In the genomic region with DNA sequence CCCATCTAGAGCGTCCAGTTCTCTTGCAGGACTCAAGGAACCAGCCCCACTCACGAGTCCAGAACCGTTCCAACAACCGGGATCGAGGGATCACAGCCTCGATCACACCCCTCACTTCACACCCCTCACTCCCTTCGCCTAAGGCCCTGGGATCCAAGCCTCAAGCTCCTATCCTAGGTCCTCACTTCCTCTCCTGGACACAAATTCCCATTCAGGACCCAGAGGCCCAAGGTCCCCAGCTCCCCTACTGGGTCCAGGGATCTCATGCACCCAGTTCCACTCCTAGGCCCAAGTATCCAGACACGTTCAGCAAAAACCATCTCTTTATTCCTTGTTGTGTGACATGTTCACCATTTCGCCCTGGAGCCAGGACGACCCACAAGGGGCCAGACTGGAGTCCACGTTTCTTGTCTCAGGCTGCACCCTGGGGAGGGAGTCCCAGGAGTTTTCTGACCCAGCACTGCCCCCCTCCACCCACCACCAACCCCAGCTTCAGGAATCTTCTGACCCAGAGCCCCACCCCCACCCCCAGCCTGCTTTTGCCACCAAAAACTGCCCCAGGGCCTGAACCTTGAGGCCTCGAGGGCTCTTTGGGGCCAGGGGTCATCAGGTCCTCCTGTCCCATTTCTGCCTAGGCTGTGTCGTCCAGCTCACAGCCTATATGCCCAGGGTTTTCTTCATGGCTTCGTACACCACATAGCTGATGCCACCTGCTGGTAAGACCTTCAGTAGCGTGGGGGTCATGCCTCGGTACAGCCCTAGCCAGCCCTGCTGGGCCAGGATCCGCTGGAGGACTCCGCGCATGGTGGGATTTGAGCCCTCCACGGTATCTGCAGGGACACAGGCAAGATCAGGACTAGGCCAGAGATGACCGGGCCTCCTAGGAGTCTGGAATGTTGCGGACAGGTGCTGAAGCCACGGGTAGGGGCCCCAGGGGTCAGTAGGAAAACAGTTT, we compare ENCODE assay signal across 9 cellular contexts. TPM values are rescaled to one million over a fixed set of nuclear protein-coding genes. Genes with fewer than 3 reads are reported as not detected.
DNase-seq lines count a peak whose midpoint lies in the region; ATAC-seq and TF ChIP-seq lines count a peak whose summit lies in the region.
"Had no signal": no experiment of that assay in that cellular context is flagged by ENCODE, and none has a peak within 500 bp of the region (broad histone marks: within the 10 kb centered on the region; RNA-seq: fewer than 3 reads in every experiment).

No MANE protein-coding gene starts in this region.

- H3K27me3 ChIP-seq in CD8-positive, alpha-beta memory T cell (ENCODE audit: insufficient read depth, low read length, poor library complexity, severe bottlenecking) = no peaks in the 10 kb centered on the region
- no peaks in the 10 kb centered on the region for H3K27me3 ChIP-seq in naive thymus-derived CD4-positive, alpha-beta T cell (ENCODE audit: control insufficient read depth in 2 of 2, insufficient read depth in 2 of 2, low read length in 2 of 2)

- peak overlapping the region; percentile 53 for H3K27ac ChIP-seq in CD8-positive, alpha-beta memory T cell (ENCODE audit: low read depth, low read length)
- H3K27ac ChIP-seq in naive thymus-derived CD4-positive, alpha-beta T cell (ENCODE audit: low read depth, low read length) = peak overlapping the region; percentile 77

- H3K4me1 ChIP-seq in CD8-positive, alpha-beta memory T cell (ENCODE audit: insufficient read depth, low read length) = peaks cover 27% of the 10 kb centered on the region
- peaks cover 15 to 32% of the 10 kb centered on the region in 2 donors for H3K4me1 ChIP-seq in naive thymus-derived CD4-positive, alpha-beta T cell (ENCODE audit: control insufficient read depth in 2 of 2, insufficient read depth in 2 of 2, low read length in 2 of 2)

- H3K9me3 Mint-ChIP-seq in CD8-positive, alpha-beta memory T cell = no peaks in the 10 kb centered on the region
- H3K9me3 Mint-ChIP-seq in MCF 10A (ENCODE audit: unreplicated experiment) = no peaks in the 10 kb centered on the region
- H3K9me3 Mint-ChIP-seq in naive thymus-derived CD4-positive, alpha-beta T cell = no peaks in the 10 kb centered on the region

- peak; percentile 25; the same call in 1 of the 2 replicates for TF ChIP-seq CTCF in LNCaP clone FGC (IDR thresholded peaks at IDR 0.05; ENCODE audit: control insufficient read depth, extremely low read depth, insufficient read depth)
- TF ChIP-seq CTCF in MCF 10A (IDR thresholded peaks at IDR 0.05; ENCODE audit: unreplicated experiment) = no peak

- peaks cover 5% of the 10 kb centered on the region for H3K36me3 ChIP-seq in CD8-positive, alpha-beta memory T cell (ENCODE audit: insufficient read depth, low read length)
- peaks cover 0 to 15% (median 0%) of the 10 kb centered on the region in 3 experiments for H3K36me3 ChIP-seq in naive thymus-derived CD4-positive, alpha-beta T cell (ENCODE audit: control insufficient read depth in 2 of 3, insufficient read depth in 3 of 3, low read length in 3 of 3)

- H3K27ac Mint-ChIP-seq in CD8-positive, alpha-beta memory T cell = peak overlapping the region; percentile 74 to 98 (median 90)
- peak overlapping the region; percentile 98 for H3K27ac Mint-ChIP-seq in MCF 10A (ENCODE audit: low read depth, unreplicated experiment)
- peak overlapping the region; percentile 78 to 97 (median 94) for H3K27ac Mint-ChIP-seq in naive thymus-derived CD4-positive, alpha-beta T cell

- ATAC-seq in naive thymus-derived CD4-positive, alpha-beta T cell = no peak
- no peak for ATAC-seq in GM18502 (IDR thresholded peaks at IDR 0.05; ENCODE audit: poor library complexity, unreplicated experiment)
- no peak for ATAC-seq in GM19452 (IDR thresholded peaks at IDR 0.05; ENCODE audit: unreplicated experiment)

- POLR2A ChIA-PET in CD8-positive, alpha-beta memory T cell (lab: Charles Lee) = interaction anchor here (0.6 to 2.2 kb wide), 6 partner anchors 9 to 312 kb away, joined by 3 to 14 read pairs (median 9); a partner anchor contains a TSS
- POLR2A ChIA-PET in MCF 10A (lab: Yijun Ruan, JAX) = interaction anchor here (0.6 to 2.7 kb wide), 11 partner anchors 8 to 706 kb away, joined by 3 to 9 read pairs (median 4); a partner anchor contains a TSS
- POLR2A ChIA-PET in naive thymus-derived CD4-positive, alpha-beta T cell (lab: Charles Lee) = interaction anchor here (0.6 to 4.0 kb wide), 9 partner anchors 13 to 673 kb away, joined by 3 to 22 read pairs (median 3); a partner anchor contains a TSS

- intact Hi-C loops in MCF 10A (cut with micrococcal nuclease) = no loop called here
- intact Hi-C loops in naive thymus-derived CD4-positive, alpha-beta T cell (cut with micrococcal nuclease) = loop anchor here (1.0 to 10.0 kb wide), 16 partner anchors 33 to 772 kb away; a partner anchor contains a TSS

- BruUV-seq in MCF 10A (replicated peaks; lab: Mats Ljungman, UMichigan) = TSS peak; percentile 90

- H3K36me3 Mint-ChIP-seq in CD8-positive, alpha-beta memory T cell = peaks cover 0 to 20% (median 3%) of the 10 kb centered on the region in 3 donors
- H3K36me3 Mint-ChIP-seq in MCF 10A (ENCODE audit: insufficient read depth, unreplicated experiment) = peaks cover 20% of the 10 kb centered on the region
- H3K36me3 Mint-ChIP-seq in naive thymus-derived CD4-positive, alpha-beta T cell = peaks cover 0 to 10% (median under 1%) of the 10 kb centered on the region in 5 donors

- CTCF ChIA-PET in CD8-positive, alpha-beta memory T cell (lab: Charles Lee) = interaction anchor here (0.8 to 1.6 kb wide), 5 partner anchors 11 to 208 kb away, joined by 3 to 5 read pairs (median 3); a partner anchor contains a TSS
- CTCF ChIA-PET in MCF 10A (lab: Yijun Ruan, JAX) = interaction anchor here (0.6 kb wide), 1 partner anchor 18 kb away, joined by 3 read pairs; no protein-coding TSS in a partner anchor
- CTCF ChIA-PET in naive thymus-derived CD4-positive, alpha-beta T cell (lab: Charles Lee) = no interaction called here

- no peak for DNase-seq in CD8-positive, alpha-beta memory T cell
- DNase-seq in LNCaP clone FGC (ENCODE audit: low read depth) (no peak), MCF 10A (ENCODE audit: unreplicated experiment) (peak; percentile 30), NCI-H128 (lab: John Stamatoyannopoulos, UW; ENCODE audit: unreplicated experiment) (no peak)
- DNase-seq in naive thymus-derived CD4-positive, alpha-beta T cell = no peak
- DNase-seq in stimulated activated CD4-positive, alpha-beta T cell treated with anti-CD3 and anti-CD28 coated beads, Interleukin-4, amount 100 ng/mL, for 1 hour = no peak

- peak overlapping the region; percentile 26 for H3K4me3 ChIP-seq in CD8-positive, alpha-beta memory T cell (ENCODE audit: low read length)
- peak overlapping the region; percentile 14; the same call in 1 of the 2 replicates for H3K4me3 ChIP-seq in LNCaP clone FGC (ENCODE audit: low read depth, low read length)
- H3K4me3 ChIP-seq in naive thymus-derived CD4-positive, alpha-beta T cell (ENCODE audit: low read length) = peak overlapping the region; percentile 39

- peak overlapping the region in 6 of 7 donors; percentile 73 to 95 (median 82) for H3K4me3 Mint-ChIP-seq in CD8-positive, alpha-beta memory T cell
- peak overlapping the region; percentile 87 for H3K4me3 Mint-ChIP-seq in MCF 10A (ENCODE audit: unreplicated experiment)
- H3K4me3 Mint-ChIP-seq in naive thymus-derived CD4-positive, alpha-beta T cell = peak overlapping the region; percentile 69 to 87 (median 78)

- H3K27me3 Mint-ChIP-seq in CD8-positive, alpha-beta memory T cell = peaks cover 0 to 1% of the 10 kb centered on the region in 2 donors
- H3K27me3 Mint-ChIP-seq in MCF 10A (ENCODE audit: insufficient read depth, unreplicated experiment) = no peaks in the 10 kb centered on the region
- H3K27me3 Mint-ChIP-seq in naive thymus-derived CD4-positive, alpha-beta T cell = no peaks in the 10 kb centered on the region

- H3K4me1 Mint-ChIP-seq in CD8-positive, alpha-beta memory T cell = peaks cover 29 to 40% (median 33%) of the 10 kb centered on the region in 3 donors
- peaks cover 20% of the 10 kb centered on the region for H3K4me1 Mint-ChIP-seq in MCF 10A (ENCODE audit: insufficient read depth, unreplicated experiment)
- peaks cover 18 to 50% (median 38%) of the 10 kb centered on the region in 7 donors for H3K4me1 Mint-ChIP-seq in naive thymus-derived CD4-positive, alpha-beta T cell

- no peaks in the 10 kb centered on the region for H3K9me3 ChIP-seq in CD8-positive, alpha-beta memory T cell (ENCODE audit: low read length)
- no peaks in the 10 kb centered on the region for H3K9me3 ChIP-seq in naive thymus-derived CD4-positive, alpha-beta T cell (ENCODE audit: control insufficient read depth in 2 of 3, low read length in 3 of 3)

RNA-seq across cellular contexts. Expression of a gene that starts 1.4 kb away (rescaled TPM):
- 100 to 1,000 TPM; 456 to 459 TPM for total RNA-seq in CD8-positive, alpha-beta memory T cell
- polyA plus RNA-seq in CD8-positive, alpha-beta memory T cell = 22.0 TPM
- 269 and 278 TPM in 2 replicates for total RNA-seq in MCF 10A (2022)
- 100 to 1,000 TPM; 142 to 276 (median 152) TPM for total RNA-seq in naive thymus-derived CD4-positive, alpha-beta T cell
- polyA plus RNA-seq in naive thymus-derived CD4-positive, alpha-beta T cell = 10 to 100 TPM; 12.5 to 20.9 TPM

RNA-seq across cellular contexts. Expression of a gene that starts 7.6 kb away (rescaled TPM):
- under 1 TPM; 0.28 to 0.33 TPM for total RNA-seq in CD8-positive, alpha-beta memory T cell
- not detected for polyA plus RNA-seq in CD8-positive, alpha-beta memory T cell
- not detected in 2 replicates for total RNA-seq in MCF 10A (2022)
- total RNA-seq in naive thymus-derived CD4-positive, alpha-beta T cell = under 1 TPM in 1 of 5 experiments, not detected in 4; 0.32 TPM
- not detected for polyA plus RNA-seq in naive thymus-derived CD4-positive, alpha-beta T cell

RNA-seq across cellular contexts. Expression of a gene that starts 33.0 kb away (rescaled TPM):
- 10 to 100 TPM; 63.3 to 66.2 TPM for total RNA-seq in CD8-positive, alpha-beta memory T cell
- polyA plus RNA-seq in CD8-positive, alpha-beta memory T cell = 25.2 TPM
- total RNA-seq in MCF 10A (2022) = 65.6 and 84.8 TPM in 2 replicates
- total RNA-seq in naive thymus-derived CD4-positive, alpha-beta T cell = 10 to 100 TPM; 51.5 to 71.6 (median 61.3) TPM
- polyA plus RNA-seq in naive thymus-derived CD4-positive, alpha-beta T cell = 10 to 100 TPM; 17.9 to 33.3 TPM

RNA-seq across cellular contexts. Expression of a gene that starts 33.6 kb away (rescaled TPM):
- 10 to 100 TPM; 14.5 to 14.8 TPM for total RNA-seq in CD8-positive, alpha-beta memory T cell
- 19.9 TPM for polyA plus RNA-seq in CD8-positive, alpha-beta memory T cell
- 14.5 and 21.3 TPM in 2 replicates for total RNA-seq in MCF 10A (2022)
- 10 to 100 TPM in 4 of 5 experiments, 1 to 10 TPM in 1; 9.0 to 31.3 (median 22.0) TPM for total RNA-seq in naive thymus-derived CD4-positive, alpha-beta T cell
- polyA plus RNA-seq in naive thymus-derived CD4-positive, alpha-beta T cell = 10 to 100 TPM; 18.8 to 35.0 TPM

RNA-seq across cellular contexts. Expression of a gene that starts 38.1 kb away (rescaled TPM):
- total RNA-seq in CD8-positive, alpha-beta memory T cell = 1 to 10 TPM in 1 of 2 experiments, under 1 TPM in 1; 0.88 to 1.8 TPM
- 4.1 TPM for polyA plus RNA-seq in CD8-positive, alpha-beta memory T cell
- total RNA-seq in MCF 10A (2022) = 13.6 and 15.6 TPM in 2 replicates
- total RNA-seq in naive thymus-derived CD4-positive, alpha-beta T cell = 1 to 10 TPM in 4 of 5 experiments, under 1 TPM in 1; 0.44 to 8.6 (median 5.7) TPM
- polyA plus RNA-seq in naive thymus-derived CD4-positive, alpha-beta T cell = 10 to 100 TPM in 1 of 2 donors, 1 to 10 TPM in 1; 6.5 to 10.1 TPM
- total RNA-seq: HT1080 had no signal
